In genomic region chr6:13760307-13760706, GRCh38 we compare ENCODE assay signal across 30 cellular contexts. TPM values are rescaled to one million over a fixed set of nuclear protein-coding genes. Genes with fewer than 3 reads are reported as not detected.
A peak's percentile ranks its signal among the peaks of the same experiment; 100 is the strongest.
DNase-seq lines count a peak whose midpoint lies in the region; ATAC-seq, FAIRE-seq and TF ChIP-seq lines count a peak whose summit lies in the region.
"Had no signal": no experiment of that assay in that cellular context is flagged by ENCODE, and none has a peak within 500 bp of the region (broad histone marks: within the 10 kb centered on the region; RNA-seq: fewer than 3 reads in every experiment).

No MANE protein-coding gene starts in this region.

- H3K36me3 ChIP-seq in bronchial epithelial cell (ENCODE audit: control insufficient read depth, insufficient read depth, low read length), result no peaks in the 10 kb centered on the region
- no peaks in the 10 kb centered on the region for H3K36me3 ChIP-seq in sigmoid colon
- H3K36me3 ChIP-seq in neuronal stem cell (replicated peaks in 1 of 2; ENCODE audit: control insufficient read depth in 2 of 2, insufficient read depth in 2 of 2, low read length in 2 of 2), result no peaks in the 10 kb centered on the region
- H3K36me3 ChIP-seq: cardiac muscle cell, HAP-1, MG63 had no signal

- intact Hi-C loops in sigmoid colon (cut with DNase I), result no loop called here

- no peak overlapping the region for H2BK15ac ChIP-seq in neuronal stem cell (ENCODE audit: low read length)

- H3K27ac ChIP-seq in sigmoid colon, result peak overlapping the region in 3 of 4 donors; percentile 67 to 84 (median 82)
- no peak overlapping the region for H3K27ac ChIP-seq in neuronal stem cell (replicated peaks; ENCODE audit: low read length)
- H3K27ac ChIP-seq: cardiac muscle cell, HL-60 had no signal

- no peaks in the 10 kb centered on the region for H3K27me3 Mint-ChIP-seq in activated T-cell treated with anti-CD3 and anti-CD28 coated beads, Interleukin-2, amount 50 U/mL, for 72 hours (ENCODE audit: low read depth)
- H3K27me3 Mint-ChIP-seq: activated naive CD4-positive, alpha-beta T cell treated with anti-CD3 and anti-CD28 coated beads, Interleukin-2, amount 10 ng/mL, durations not matched to agents 7 days and 5 days; naive B cell; stimulated activated memory B cell treated with anti-CD40 and anti-IgM and Interleukin-4, amounts not matched to agents 10 μg/mL and 1 μg/mL and 100 μg/mL, for 72 hours; type B pancreatic cell had no signal

- H3K4me3 ChIP-seq in bronchial epithelial cell (ENCODE audit: low read depth, low read length) (no peak overlapping the region), fibroblast of mammary gland (ENCODE audit: control insufficient read depth, low read depth, low read length) (no peak overlapping the region), sigmoid colon (no peak overlapping the region), neuronal stem cell (ENCODE audit: low read length in 2 of 2) (no peak overlapping the region)
- H3K4me3 ChIP-seq: cardiac muscle cell, HAP-1, MG63 had no signal

- H3K9me3 ChIP-seq in sigmoid colon (no peaks in the 10 kb centered on the region), neuronal stem cell (replicated peaks in 1 of 2; ENCODE audit: control insufficient read depth in 2 of 2, insufficient read depth in 1 of 2, low read depth in 1 of 2, low read length in 2 of 2) (peaks cover 0 to 4% of the 10 kb centered on the region in 2 donors)
- H3K9me3 ChIP-seq: HAP-1, SK-N-SH had no signal

- peak; percentile 50 for FAIRE-seq in bronchial epithelial cell (lab: Jason Lieb, UNC)
- FAIRE-seq: endometrium had no signal

- H3K4me1 Mint-ChIP-seq in activated T-cell treated with anti-CD3 and anti-CD28 coated beads, Interleukin-2, amount 50 U/mL, for 72 hours (ENCODE audit: low read depth), result peaks cover 41% of the 10 kb centered on the region

- H3K9ac ChIP-seq in neuronal stem cell (ENCODE audit: low read depth, low read length, poor library complexity), result no peak overlapping the region
- H3K9ac ChIP-seq: SK-N-SH had no signal

- no peak for TF ChIP-seq EP300 in sigmoid colon (IDR thresholded peaks at IDR 0.05)

- no peak overlapping the region for H4K91ac ChIP-seq in neuronal stem cell (ENCODE audit: low read depth, low read length, poor library complexity)

- H3K4me2 ChIP-seq in neuronal stem cell (ENCODE audit: insufficient read depth, low read length, poor library complexity, severe bottlenecking), result no peak overlapping the region
- H3K4me2 ChIP-seq: SK-N-SH had no signal

- H3K4me1 ChIP-seq in sigmoid colon, result peaks cover 0 to 35% (median 28%) of the 10 kb centered on the region in 4 donors
- peaks cover 0 to 13% of the 10 kb centered on the region in 2 donors for H3K4me1 ChIP-seq in neuronal stem cell (ENCODE audit: control insufficient read depth in 2 of 2, insufficient read depth in 1 of 2, low read depth in 1 of 2, low read length in 2 of 2)
- H3K4me1 ChIP-seq: HAP-1 had no signal

- H3K4ac ChIP-seq in neuronal stem cell (ENCODE audit: low read length), result no peak overlapping the region

- peaks cover 0 to 3% of the 10 kb centered on the region in 2 donors for H3K9me3 Mint-ChIP-seq in activated T-cell treated with anti-CD3 and anti-CD28 coated beads, Interleukin-2, amount 50 U/mL, for 72 hours
- H3K9me3 Mint-ChIP-seq: activated naive CD4-positive, alpha-beta T cell treated with anti-CD3 and anti-CD28 coated beads, Interleukin-2, amount 10 ng/mL, durations not matched to agents 7 days and 5 days; naive B cell; stimulated activated memory B cell treated with anti-CD40 and anti-IgM and Interleukin-4, amounts not matched to agents 10 μg/mL and 1 μg/mL and 100 μg/mL, for 72 hours; T-helper 1 cell treated with Interleukin-12 subunit alpha and Interleukin-12 subunit beta and Interleukin-4 antibody, amounts not matched to agents 30 μg/mL and 1 μg/mL, for 36 hours; type B pancreatic cell had no signal

- no peak overlapping the region for H3K14ac ChIP-seq in neuronal stem cell (ENCODE audit: low read length)

- H3K36me3 Mint-ChIP-seq in activated T-cell treated with anti-CD3 and anti-CD28 coated beads, Interleukin-2, amount 50 U/mL, for 72 hours (ENCODE audit: insufficient read depth in 2 of 2), result peaks cover 3% of the 10 kb centered on the region in 2 donors
- H3K36me3 Mint-ChIP-seq: naive B cell; stimulated activated memory B cell treated with anti-CD40 and anti-IgM and Interleukin-4, amounts not matched to agents 10 μg/mL and 1 μg/mL and 100 μg/mL, for 72 hours; type B pancreatic cell had no signal

- TF ChIP-seq CTCF in bronchial epithelial cell (IDR thresholded peaks at IDR 0.05; ENCODE audit: insufficient read depth, low read length, severe bottlenecking), result no peak
- TF ChIP-seq CTCF in fibroblast of mammary gland (conservative IDR thresholded peaks at IDR 0.05; ENCODE audit: control insufficient read depth, insufficient read depth, low read depth, low read length), result no peak
- TF ChIP-seq CTCF in sigmoid colon (IDR thresholded peaks at IDR 0.05), result no peak

- no peak overlapping the region for H3K4me3 Mint-ChIP-seq in activated T-cell treated with anti-CD3 and anti-CD28 coated beads, Interleukin-2, amount 50 U/mL, for 72 hours
- H3K4me3 Mint-ChIP-seq: activated naive CD4-positive, alpha-beta T cell treated with anti-CD3 and anti-CD28 coated beads, Interleukin-2, amount 10 ng/mL, durations not matched to agents 7 days and 5 days; naive B cell; stimulated activated memory B cell treated with anti-CD40 and anti-IgM and Interleukin-4, amounts not matched to agents 10 μg/mL and 1 μg/mL and 100 μg/mL, for 72 hours; T-helper 1 cell treated with Interleukin-12 subunit alpha and Interleukin-12 subunit beta and Interleukin-4 antibody, amounts not matched to agents 30 μg/mL and 1 μg/mL, for 36 hours; type B pancreatic cell had no signal

- H3K23ac ChIP-seq in neuronal stem cell (ENCODE audit: low read depth, low read length, poor library complexity), result no peak overlapping the region

- no peak for TF ChIP-seq POLR2A in sigmoid colon (IDR thresholded peaks at IDR 0.05)

- 69 to 81% methylated on average over 4 of the region's 4 CpGs for WGBS in sigmoid colon, 2 donors
- no CpG with 5 or more reads among the region's 4 CpGs for WGBS in neuronal stem cell (ENCODE audit: extremely low coverage in 2 of 2, insufficient read length in 2 of 2, insufficient replicate concordance in 1 of 2), 2 donors

- no peak for DNase-seq in activated T-cell treated with anti-CD3 and anti-CD28 coated beads, Interleukin-2, amount 50 U/mL, for 72 hours
- DNase-seq in activated T-cell treated with anti-CD3 and anti-CD28 coated beads, Interleukin-2, amount 50 U/mL, for 48 hours, result no peak
- peak; percentile 44 for DNase-seq in bronchial epithelial cell (ENCODE audit: low read depth)
- peak; percentile 27 for DNase-seq in fibroblast of mammary gland (ENCODE audit: low read depth)
- peak; percentile 40 for DNase-seq in sigmoid colon
- DNase-seq in retina, result no peak
- no peak for DNase-seq in putamen (ENCODE audit: low spot score)
- DNase-seq in neuronal stem cell (ENCODE audit: low spot score), result no peak
- DNase-seq: activated CD4-positive, alpha-beta T cell treated with anti-CD3 and anti-CD28 coated beads, Interleukin-2, amount 50 U/mL, for 48 hours; activated naive CD4-positive, alpha-beta T cell treated with anti-CD3 and anti-CD28 coated beads, Interleukin-2, amount 10 ng/mL, durations not matched to agents 7 days and 5 days; Calu3; DND-41; GF-D8; KBM-7; left ventricle myocardium superior; MG63; midbrain; naive B cell; NCI-H1105 treated with DMSO at 0.1 percent for 48 hours; NCI-H187 treated with DMSO at 0.1 percent for 48 hours; NCI-H524; nucleus accumbens; SK-N-SH had no signal

- no peak for ATAC-seq in activated T-cell treated with anti-CD3 and anti-CD28 coated beads, Interleukin-2, amount 50 U/mL, for 72 hours (replicated peaks in 1 of 2)
- ATAC-seq: stimulated activated memory B cell treated with anti-CD40 and anti-IgM and Interleukin-4, amounts not matched to agents 10 μg/mL and 1 μg/mL and 100 μg/mL, for 72 hours had no signal

- no peak overlapping the region for H2AK5ac ChIP-seq in neuronal stem cell (ENCODE audit: low read depth, low read length)

- no peak overlapping the region for H2BK120ac ChIP-seq in neuronal stem cell (ENCODE audit: low read depth, low read length)

- peak overlapping the region; percentile 21 for H3K27ac Mint-ChIP-seq in activated T-cell treated with anti-CD3 and anti-CD28 coated beads, Interleukin-2, amount 50 U/mL, for 72 hours
- H3K27ac Mint-ChIP-seq: activated naive CD4-positive, alpha-beta T cell treated with anti-CD3 and anti-CD28 coated beads, Interleukin-2, amount 10 ng/mL, durations not matched to agents 7 days and 5 days; naive B cell; stimulated activated memory B cell treated with anti-CD40 and anti-IgM and Interleukin-4, amounts not matched to agents 10 μg/mL and 1 μg/mL and 100 μg/mL, for 72 hours; T-helper 1 cell treated with Interleukin-12 subunit alpha and Interleukin-12 subunit beta and Interleukin-4 antibody, amounts not matched to agents 30 μg/mL and 1 μg/mL, for 36 hours; type B pancreatic cell had no signal

- H3K79me1 ChIP-seq in neuronal stem cell (ENCODE audit: low read depth, low read length), result no peaks in the 10 kb centered on the region

- H3K27me3 ChIP-seq in bronchial epithelial cell (ENCODE audit: control insufficient read depth, insufficient read depth, low read length), result no peaks in the 10 kb centered on the region
- no peaks in the 10 kb centered on the region for H3K27me3 ChIP-seq in sigmoid colon
- no peaks in the 10 kb centered on the region for H3K27me3 ChIP-seq in neuronal stem cell (ENCODE audit: control insufficient read depth in 3 of 3, insufficient read depth in 3 of 3, low read depth in 1 of 3, low read length in 3 of 3)
- H3K27me3 ChIP-seq: cardiac muscle cell, MG63 had no signal

- H2BK12ac ChIP-seq in neuronal stem cell (ENCODE audit: low read length), result no peak overlapping the region

- no peak overlapping the region for H2AFZ ChIP-seq in neuronal stem cell (ENCODE audit: low read length)

- H3K18ac ChIP-seq in neuronal stem cell (ENCODE audit: low read length), result no peak overlapping the region

- no peak overlapping the region for H4K8ac ChIP-seq in neuronal stem cell (ENCODE audit: low read depth, low read length)

- H2BK5ac ChIP-seq in neuronal stem cell (ENCODE audit: low read length), result no peak overlapping the region

RNA-seq across cellular contexts. Expression of gene RANBP9, which starts 48.7 kb away (rescaled TPM):
- 10 to 100 TPM; 74.9 to 78.0 TPM for total RNA-seq in activated T-cell treated with anti-CD3 and anti-CD28 coated beads, Interleukin-2, amount 50 U/mL, for 72 hours
- 27.4 and 39.4 TPM in 2 replicates for total RNA-seq in bronchial epithelial cell
- 10 to 100 TPM; 49.6 to 84.3 (median 55.3) TPM for total RNA-seq in sigmoid colon
- polyA plus RNA-seq in sigmoid colon, result 10 to 100 TPM; 19.4 to 26.6 (median 22.2) TPM
- 34.4 TPM for polyA plus RNA-seq in neuronal stem cell (2013, experiment 1 of 2)
- polyA plus RNA-seq in neuronal stem cell (2013, experiment 2 of 2), result 35.1 TPM

RNA-seq across cellular contexts. Expression of gene MCUR1, which starts 54.0 kb away (rescaled TPM):
- total RNA-seq in activated T-cell treated with anti-CD3 and anti-CD28 coated beads, Interleukin-2, amount 50 U/mL, for 72 hours, result 10 to 100 TPM; 24.8 to 31.6 TPM
- 10.0 and 15.1 TPM in 2 replicates for total RNA-seq in bronchial epithelial cell
- 10 to 100 TPM in 2 of 4 donors, 1 to 10 TPM in 2; 7.2 to 13.2 (median 9.0) TPM for total RNA-seq in sigmoid colon
- 10 to 100 TPM; 12.9 to 34.2 (median 25.7) TPM for polyA plus RNA-seq in sigmoid colon
- polyA plus RNA-seq in neuronal stem cell (2013, experiment 1 of 2), result 17.4 TPM
- 17.8 TPM for polyA plus RNA-seq in neuronal stem cell (2013, experiment 2 of 2)

Comparison
In these comparisons a context has a peak if more than half of its experiments do, and no peak if none do; other contexts are left out.
1. DNase-seq: peak in bronchial epithelial cell (single experiment), fibroblast of mammary gland (single experiment) and sigmoid colon (single experiment); none in activated T-cell treated with anti-CD3 and anti-CD28 coated beads, Interleukin-2, amount 50 U/mL, for 72 hours (0 of 2), activated T-cell treated with anti-CD3 and anti-CD28 coated beads, Interleukin-2, amount 50 U/mL, for 48 hours (0 of 2), retina (single experiment), putamen (single experiment) and neuronal stem cell (single experiment).